Comparison of ENCODE assay signal across 16 cellular contexts in the genomic region with DNA sequence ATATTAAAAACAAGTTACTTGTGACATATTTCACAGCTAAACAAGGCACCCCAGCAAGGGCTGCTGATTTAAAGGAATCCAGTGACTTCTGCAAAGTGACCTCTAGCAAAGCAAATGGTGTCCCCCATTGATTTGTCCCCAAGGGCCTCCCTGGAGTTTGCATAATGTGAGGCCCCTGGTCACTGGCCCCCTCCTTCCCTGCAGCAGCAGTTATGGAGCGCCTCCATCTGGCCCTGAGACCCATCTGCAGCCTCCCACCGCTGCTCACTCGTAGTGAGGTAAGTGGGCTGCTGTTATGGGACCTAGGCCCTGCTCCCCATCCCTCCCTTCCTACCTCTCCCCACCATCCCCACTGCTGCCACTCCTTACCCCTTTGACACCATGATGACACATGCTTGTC. TPM values are rescaled to one million over a fixed set of nuclear protein-coding genes. Genes with fewer than 3 reads are reported as not detected.
A peak's percentile ranks its signal among the peaks of the same experiment; 100 is the strongest.
DNase-seq lines count a peak whose midpoint lies in the region; ATAC-seq, FAIRE-seq and TF ChIP-seq lines count a peak whose summit lies in the region.
"Had no signal": no experiment of that assay in that cellular context is flagged by ENCODE, and none has a peak within 500 bp of the region (broad histone marks: within the 10 kb centered on the region; RNA-seq: fewer than 3 reads in every experiment).

No MANE protein-coding gene starts in this region.

- BruUV-seq in GM12878 (replicated peaks; lab: Mats Ljungman, UMichigan): no TSS peak

- in situ Hi-C loops in GM12878 (cut with MboI): loop anchor here (5.0 kb wide), 1 partner anchor 84 kb away; no protein-coding TSS in a partner anchor

- no peak for FAIRE-seq in GM12878 (lab: Jason Lieb, UNC)

- H3K27ac ChIP-seq in DOHH2 (ENCODE audit: low read depth, low read length) (no peak overlapping the region), HEK293 (ENCODE audit: extremely low read depth, low read depth, low read length) (no peak overlapping the region), GM12878 (ENCODE audit: control insufficient read depth, insufficient read depth) (no peak overlapping the region)
- H3K27ac ChIP-seq: parathyroid adenoma had no signal

- 0 out of 2 replicates have a peak, but pooled peaks cover 6% of the 10 kb centered on the region for H3F3A ChIP-seq in DOHH2 (ENCODE audit: control insufficient read depth, insufficient read depth)

- H3K9ac ChIP-seq in GM12878 (ENCODE audit: control insufficient read depth, insufficient read depth, low read length): no peak overlapping the region
- H3K9ac ChIP-seq: parathyroid adenoma had no signal

- CTCF ChIA-PET in HEK293 (lab: Yijun Ruan, JAX): interaction anchor here (0.6 to 5.0 kb wide), 12 partner anchors 33 to 477 kb away, joined by 3 to 60 read pairs (median 4); no protein-coding TSS in a partner anchor
- CTCF ChIA-PET in GM12878 (lab: Yijun Ruan, JAX): interaction anchor here (0.9 to 7.4 kb wide), 10 partner anchors 36 to 1248 kb away, joined by 3 to 103 read pairs (median 4); partner anchors contain the start of genes MOSMO and PDZD9

- H3K9me3 ChIP-seq in DOHH2 (ENCODE audit: control insufficient read depth, insufficient read depth, low read length) (no peaks in the 10 kb centered on the region), HEK293 (ENCODE audit: control insufficient read depth, insufficient read depth, low read depth, low read length) (no peaks in the 10 kb centered on the region), GM12878 (replicated peaks; ENCODE audit: control insufficient read depth, insufficient read depth, low read length) (no peaks in the 10 kb centered on the region)

- WGBS in GM12878 (ENCODE audit: insufficient coverage, insufficient replicate concordance, low lambda C conversion rate, missing lambda C conversion rate): 67% methylated on average over 3 of the region's 3 CpGs

- H3K4me2 ChIP-seq in DOHH2 (ENCODE audit: low read length) (no peak overlapping the region), GM12878 (ENCODE audit: control insufficient read depth, insufficient read depth) (no peak overlapping the region)

- H3K4me3 ChIP-seq in DOHH2 (ENCODE audit: low read length) (no peak overlapping the region), HEK293 (ENCODE audit: low read depth, low read length) (no peak overlapping the region), GM12878 (no peak overlapping the region)

- H3K9me2 ChIP-seq in DOHH2 (replicated peaks; ENCODE audit: control insufficient read depth, low read length): no peaks in the 10 kb centered on the region

- TF ChIP-seq CTCF in DOHH2 (IDR thresholded peaks at IDR 0.05; ENCODE audit: low read depth, low read length, poor library complexity, severe bottlenecking) (peak; percentile 58), HEK293 (tag by site-specific recombination; IDR thresholded peaks at IDR 0.05) (no peak), GM12878 (IDR thresholded peaks at IDR 0.05 in 2 of 3, conservative IDR thresholded peaks at IDR 0.05 in 1 of 3; ENCODE audit: control insufficient read depth in 2 of 3, extremely low read depth in 1 of 3, insufficient read depth in 1 of 3, low read depth in 3 of 3, low read length in 3 of 3) (peak in 2 of 3 experiments; percentile 24 to 33; a peak in 4 of 6 replicates)

- peaks cover 13 to 39% (median 32%) of the 10 kb centered on the region in 4 donors for H3K4me1 Mint-ChIP-seq in naive thymus-derived CD8-positive, alpha-beta T cell

- peaks cover 18% of the 10 kb centered on the region for H3K4me1 ChIP-seq in DOHH2 (ENCODE audit: control insufficient read depth, low read length)
- peaks cover 2% of the 10 kb centered on the region; the same call in 1 of the 2 replicates for H3K4me1 ChIP-seq in HEK293 (ENCODE audit: control insufficient read depth, insufficient read depth, low read length)
- H3K4me1 ChIP-seq in GM12878 (ENCODE audit: control insufficient read depth, insufficient read depth, low read length): peaks cover 18% of the 10 kb centered on the region

- H3K79me2 ChIP-seq in DOHH2 (ENCODE audit: control insufficient read depth, low read length) (no peaks in the 10 kb centered on the region), GM12878 (ENCODE audit: control insufficient read depth, insufficient read depth, low read length) (no peaks in the 10 kb centered on the region)
- H3K79me2 ChIP-seq: parathyroid adenoma had no signal

- no peak for TF ChIP-seq EP300 in GM12878 (IDR thresholded peaks at IDR 0.05; ENCODE audit: borderline replicate concordance in 1 of 2, control insufficient read depth in 1 of 2, low read depth in 2 of 2, low read length in 2 of 2)

- no peaks in the 10 kb centered on the region for H3K9me3 Mint-ChIP-seq in naive thymus-derived CD8-positive, alpha-beta T cell
- H3K9me3 Mint-ChIP-seq: activated naive CD8-positive, alpha-beta T cell treated with anti-CD3 and anti-CD28 coated beads, Interleukin-2, amount 10 ng/mL, durations not matched to agents 7 days and 5 days; T-helper 1 cell treated with Interleukin-12 subunit alpha and Interleukin-12 subunit beta and Interleukin-4 antibody, amounts not matched to agents 30 μg/mL and 1 μg/mL, for 36 hours had no signal

- SMC1A ChIA-PET in GM12878 (lab: Charles Lee; ENCODE audit: uncharacterized antibody, unreplicated experiment): interaction anchor here (0.6 to 6.0 kb wide), 7 partner anchors 14 to 186 kb away, joined by 3 to 69 read pairs (median 8); partner anchors contain the start of genes MOSMO and PDZD9

- no peak for DNase-seq in GM12878 (ENCODE audit: low read depth, low spot score)
- peak in 1 of 10 donors; percentile 31 for DNase-seq in naive thymus-derived CD8-positive, alpha-beta T cell
- no peak for DNase-seq in kidney glomerular epithelial cell (lab: John Stamatoyannopoulos, UW)
- no peak for DNase-seq in A172 (ENCODE audit: low spot score)
- DNase-seq: activated naive CD8-positive, alpha-beta T cell treated with anti-CD3 and anti-CD28 coated beads, Interleukin-2, amount 10 ng/mL, durations not matched to agents 7 days and 5 days; effector CD4-positive, alpha-beta T cell; EL; NCI-H1417 treated with DMSO at 0.1 percent for 48 hours; NK-92 treated with Interleukin-12 subunit alpha and Interleukin-12 subunit beta, amount 100 ng/mL, for 24 hours; stimulated activated CD4-positive, alpha-beta T cell treated with anti-CD3 and anti-CD28 coated beads, Interleukin-2, amount 100 ng/mL, for 48 hours had no signal

- no peaks in the 10 kb centered on the region for H3K27me3 Mint-ChIP-seq in naive thymus-derived CD8-positive, alpha-beta T cell
- H3K27me3 Mint-ChIP-seq: activated naive CD8-positive, alpha-beta T cell treated with anti-CD3 and anti-CD28 coated beads, Interleukin-2, amount 10 ng/mL, durations not matched to agents 7 days and 5 days had no signal

- no peaks in the 10 kb centered on the region for H3K36me3 Mint-ChIP-seq in naive thymus-derived CD8-positive, alpha-beta T cell
- H3K36me3 Mint-ChIP-seq: activated naive CD8-positive, alpha-beta T cell treated with anti-CD3 and anti-CD28 coated beads, Interleukin-2, amount 10 ng/mL, durations not matched to agents 7 days and 5 days had no signal

- RAD21 ChIA-PET in GM12878 (lab: Charles Lee; ENCODE audit: unreplicated experiment): interaction anchor here (0.6 to 3.9 kb wide), 5 partner anchors 21 to 540 kb away, joined by 3 to 68 read pairs (median 4); partner anchors contain the start of gene PDZD9

- ATAC-seq in GM12878: no peak
- ATAC-seq in naive thymus-derived CD8-positive, alpha-beta T cell: no peak
- ATAC-seq in GM19035 (IDR thresholded peaks at IDR 0.05; ENCODE audit: unreplicated experiment): no peak

- POLR2A ChIA-PET in HEK293 (lab: Yijun Ruan, JAX) (interaction anchor here (0.7 kb wide), 1 partner anchor 62 kb away, joined by 5 read pairs; no protein-coding TSS in a partner anchor), GM12878 (lab: Charles Lee) (interaction anchor here (0.5 kb wide), 2 partner anchors 73 to 167 kb away, joined by 3 to 5 read pairs; no protein-coding TSS in a partner anchor)
- POLR2A ChIA-PET in naive thymus-derived CD8-positive, alpha-beta T cell (lab: Charles Lee): interaction anchor here (1.3 to 6.8 kb wide), 2 partner anchors 186 to 234 kb away, joined by 3 to 69 read pairs; partner anchors contain the start of genes PDZD9 and UQCRC2

- no peaks in the 10 kb centered on the region for H4K20me1 ChIP-seq in DOHH2 (ENCODE audit: control insufficient read depth, insufficient read depth, low read depth, low read length)
- H4K20me1 ChIP-seq in GM12878 (ENCODE audit: control insufficient read depth, insufficient read depth): no peaks in the 10 kb centered on the region

- TF ChIP-seq RAD21 in GM12878 (IDR thresholded peaks at IDR 0.05; ENCODE audit: insufficient read depth, low read depth, low read length): no peak

- H3K36me3 ChIP-seq in DOHH2 (ENCODE audit: control insufficient read depth, low read length) (no peaks in the 10 kb centered on the region), HEK293 (ENCODE audit: control insufficient read depth in 2 of 2, insufficient read depth in 1 of 2, low read length in 2 of 2) (no peaks in the 10 kb centered on the region), GM12878 (ENCODE audit: control insufficient read depth in 2 of 2, insufficient read depth in 2 of 2, low read length in 1 of 2) (no peaks in the 10 kb centered on the region)

- no peak for TF ChIP-seq POLR2A in GM12878 (IDR thresholded peaks at IDR 0.05; ENCODE audit: low read depth, low read length)

- peak overlapping the region in 9 of 10 donors; percentile 57 to 100 (median 85) for H3K27ac Mint-ChIP-seq in naive thymus-derived CD8-positive, alpha-beta T cell
- H3K27ac Mint-ChIP-seq: activated naive CD8-positive, alpha-beta T cell treated with anti-CD3 and anti-CD28 coated beads, Interleukin-2, amount 10 ng/mL, durations not matched to agents 7 days and 5 days; T-helper 1 cell treated with Interleukin-12 subunit alpha and Interleukin-12 subunit beta and Interleukin-4 antibody, amounts not matched to agents 30 μg/mL and 1 μg/mL, for 36 hours had no signal

- intact Hi-C loops in GM12878 (cut with micrococcal nuclease; ENCODE audit: unreplicated experiment): no loop called here

- no peak overlapping the region for H2AFZ ChIP-seq in GM12878 (ENCODE audit: control insufficient read depth, low read depth, low read length)
- H2AFZ ChIP-seq: parathyroid adenoma had no signal

- no peaks in the 10 kb centered on the region for H3K27me3 ChIP-seq in DOHH2 (ENCODE audit: control insufficient read depth, low read length)
- no peaks in the 10 kb centered on the region for H3K27me3 ChIP-seq in GM12878 (replicated peaks in 1 of 2; ENCODE audit: control insufficient read depth in 2 of 2, insufficient read depth in 2 of 2, low read length in 1 of 2)

- no peak overlapping the region for H3K4me3 Mint-ChIP-seq in naive thymus-derived CD8-positive, alpha-beta T cell
- H3K4me3 Mint-ChIP-seq: activated naive CD8-positive, alpha-beta T cell treated with anti-CD3 and anti-CD28 coated beads, Interleukin-2, amount 10 ng/mL, durations not matched to agents 7 days and 5 days; T-helper 1 cell treated with Interleukin-12 subunit alpha and Interleukin-12 subunit beta and Interleukin-4 antibody, amounts not matched to agents 30 μg/mL and 1 μg/mL, for 36 hours had no signal

RNA-seq across cellular contexts. Expression of gene EEF2K, which starts 19.6 kb away (rescaled TPM):
- total RNA-seq in GM12878 (2013; cell fraction: nucleolus; rRNA removed): 97.4 and 104 TPM in 2 replicates
- total RNA-seq in GM12878 (2014; rRNA removed) (11.1 and 11.9 TPM in 2 replicates), GM12878 (2014; rRNA removed; fragmentation: Illumina TruSeq; extraction: Trizol) (14.6 and 14.7 TPM in 2 replicates), GM12878 (2021) (26.7 and 29.6 TPM in 2 replicates)
- 6.6 TPM for polyA plus RNA-seq in GM12878 (2011; ENCODE audit: low read depth)
- polyA plus RNA-seq in GM12878 (2011; rRNA removed) (13.4 and 23.0 TPM in 2 replicates), GM12878 (2014; fragmentation: Illumina TruSeq; extraction: Trizol) (11.6 and 19.2 TPM in 2 replicates), GM12878 (2014; fragmentation: Nextera tagmentation; extraction: Ambion mirVana) (1 to 10 TPM; 2.0 to 2.4 TPM), GM12878 (2014; rRNA removed) (12.6 and 14.9 TPM in 2 replicates), GM12878 (2016; fragmentation: Nextera tagmentation; extraction: Ambion mirVana) (10 to 100 TPM; 10.3 to 10.6 TPM)
- 32.0 and 43.1 TPM in 2 replicates for polyA plus RNA-seq in GM12878 (2011; cell fraction: cytosol; rRNA removed)
- polyA plus RNA-seq in GM12878 (2011; cell fraction: nucleus; rRNA removed): 54.2 and 56.6 TPM in 2 replicates
- 8.8 and 10.3 TPM in 2 replicates for polyA plus RNA-seq in GM12878 (2012)
- 61.4 and 62.1 TPM in 2 replicates for polyA minus RNA-seq in GM12878 (2011; rRNA and poly(A)+ RNA removed)
- 17.2 and 17.9 TPM in 2 replicates for polyA minus RNA-seq in GM12878 (2011; cell fraction: cytosol; rRNA and poly(A)+ RNA removed)
- 14.6 and 38.2 TPM in 2 replicates for polyA minus RNA-seq in GM12878 (2011; cell fraction: nucleus; rRNA and poly(A)+ RNA removed)
- total RNA-seq in naive thymus-derived CD8-positive, alpha-beta T cell: 10 to 100 TPM; 24.3 to 25.3 TPM
- 1 to 10 TPM; 2.0 to 3.2 (median 3.1) TPM for polyA plus RNA-seq in naive thymus-derived CD8-positive, alpha-beta T cell
- 7.8 and 9.2 TPM in 2 replicates for total RNA-seq in A172 (2014; rRNA removed; shearing (Covaris generic))

RNA-seq across cellular contexts. Expression of gene SDR42E2, which starts 24.2 kb away (rescaled TPM):
- total RNA-seq in GM12878 (2013; cell fraction: nucleolus; rRNA removed): 0.13 TPM in 1 of 2 replicates, not detected in the other
- total RNA-seq in GM12878 (2014; rRNA removed) (not detected in 2 replicates), GM12878 (2014; rRNA removed; fragmentation: Illumina TruSeq; extraction: Trizol) (0.05 TPM in 1 of 2 replicates, not detected in the other), GM12878 (2021) (not detected in 2 replicates)
- not detected for polyA plus RNA-seq in GM12878 (2011; ENCODE audit: low read depth)
- polyA plus RNA-seq in GM12878 (2011; rRNA removed) (0.06 and 0.07 TPM in 2 replicates), GM12878 (2014; fragmentation: Illumina TruSeq; extraction: Trizol) (0.01 TPM in 1 of 2 replicates, not detected in the other), GM12878 (2014; fragmentation: Nextera tagmentation; extraction: Ambion mirVana) (under 1 TPM; 0.05 to 0.09 TPM), GM12878 (2014; rRNA removed) (not detected in 2 replicates), GM12878 (2016; fragmentation: Nextera tagmentation; extraction: Ambion mirVana) (under 1 TPM; 0.09 TPM)
- polyA plus RNA-seq in GM12878 (2011; cell fraction: cytosol; rRNA removed): not detected in 2 replicates
- 0.10 TPM in 2 replicates for polyA plus RNA-seq in GM12878 (2011; cell fraction: nucleus; rRNA removed)
- 0.10 TPM in 1 of 2 replicates, not detected in the other for polyA plus RNA-seq in GM12878 (2012)
- polyA minus RNA-seq in GM12878 (2011; rRNA and poly(A)+ RNA removed): 0.07 TPM in 1 of 2 replicates, not detected in the other
- not detected in 2 replicates for polyA minus RNA-seq in GM12878 (2011; cell fraction: cytosol; rRNA and poly(A)+ RNA removed)
- polyA minus RNA-seq in GM12878 (2011; cell fraction: nucleus; rRNA and poly(A)+ RNA removed): 0.38 and 0.48 TPM in 2 replicates
- under 1 TPM; 0.55 to 0.70 TPM for total RNA-seq in naive thymus-derived CD8-positive, alpha-beta T cell
- under 1 TPM; 0.23 to 0.45 (median 0.29) TPM for polyA plus RNA-seq in naive thymus-derived CD8-positive, alpha-beta T cell
- total RNA-seq in A172 (2014; rRNA removed; shearing (Covaris generic)): not detected in 2 replicates
- total RNA-seq: activated CD8-positive, alpha-beta memory T cell treated with anti-CD3 and anti-CD28 coated beads for 36 hours had no signal
